In the genomic region with DNA sequence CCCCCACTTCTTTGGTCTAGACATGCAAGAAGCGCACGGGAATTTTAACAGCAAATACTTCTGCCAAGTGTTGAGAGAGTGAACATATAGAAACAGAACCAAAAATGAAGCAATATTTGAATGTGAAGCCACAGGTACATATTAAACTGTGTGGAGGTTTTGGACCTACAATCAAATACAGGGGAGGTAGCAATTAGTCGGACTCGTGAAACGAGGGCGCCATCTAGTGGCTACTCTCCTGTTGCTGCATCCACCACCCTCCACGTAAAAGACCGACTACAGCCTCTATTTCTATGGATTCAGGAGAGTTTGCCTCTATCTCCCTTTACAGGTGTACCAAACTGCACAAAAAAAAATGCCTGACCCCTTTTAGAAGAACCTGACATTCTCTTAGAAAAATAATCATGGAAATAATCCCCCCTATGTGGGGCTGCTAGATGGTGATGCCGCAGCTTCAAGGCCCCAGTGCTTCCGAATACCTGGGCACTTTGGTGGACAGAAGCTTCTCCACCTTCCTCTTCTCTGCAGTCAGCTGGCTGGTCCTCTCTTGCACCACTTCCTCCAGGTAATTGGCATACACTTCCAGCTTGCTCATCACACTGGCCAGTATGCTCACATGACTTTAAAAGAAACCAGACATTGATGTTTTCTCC, we compare ENCODE assay signal across 8 cellular contexts.
DNase-seq lines count a peak whose midpoint lies in the region; ATAC-seq and TF ChIP-seq lines count a peak whose summit lies in the region.

No MANE protein-coding gene starts in this region.

- peak; percentile 86 for ATAC-seq in HG02759 (IDR thresholded peaks at IDR 0.05; ENCODE audit: unreplicated experiment)
- ATAC-seq in GM18498 (IDR thresholded peaks at IDR 0.05; ENCODE audit: unreplicated experiment): no peak

- TF ChIP-seq CTCF in GM12873 (IDR thresholded peaks at IDR 0.05; ENCODE audit: insufficient read depth, low read depth, low read length, missing control alignments): peak; percentile 94

- DNase-seq in NCI-H187 treated with DMSO at 0.1 percent for 48 hours (lab: John Stamatoyannopoulos, UW) (peak; percentile 1), caudate nucleus (lab: John Stamatoyannopoulos, UW) (peak in 57 of 61 donors; percentile 3 to 91 (median 45)), kidney glomerular epithelial cell (lab: John Stamatoyannopoulos, UW) (peak; percentile 68)
- DNase-seq in activated CD4-positive, CD25-positive, alpha-beta regulatory T cell treated with anti-CD3 and anti-CD28 coated beads, Interleukin-2, amount 50 U/mL, for 16 hours (ENCODE audit: low read depth, low spot score): peak; percentile 56
- peak; percentile 59 for DNase-seq in stimulated activated CD4-positive, alpha-beta T cell treated with anti-CD3 and anti-CD28 coated beads, Interleukin-2, amount 100 ng/mL, for 4 hours (ENCODE audit: low read depth)

- no peak overlapping the region for H3K27ac ChIP-seq in caudate nucleus (ENCODE audit: low read depth, low read length)

Comparison
In these comparisons a context has a peak if more than half of its experiments do, and no peak if none do; other contexts are left out.
1. DNase-seq: peak in every context shown above with its lines; median percentile 68 in kidney glomerular epithelial cell; 59 in stimulated activated CD4-positive, alpha-beta T cell treated with anti-CD3 and anti-CD28 coated beads, Interleukin-2, amount 100 ng/mL, for 4 hours; 56 in activated CD4-positive, CD25-positive, alpha-beta regulatory T cell treated with anti-CD3 and anti-CD28 coated beads, Interleukin-2, amount 50 U/mL, for 16 hours; 45 in caudate nucleus; 1 in NCI-H187 treated with DMSO at 0.1 percent for 48 hours.